Comparison of ENCODE assay signal across 9 cellular contexts in the genomic region with DNA sequence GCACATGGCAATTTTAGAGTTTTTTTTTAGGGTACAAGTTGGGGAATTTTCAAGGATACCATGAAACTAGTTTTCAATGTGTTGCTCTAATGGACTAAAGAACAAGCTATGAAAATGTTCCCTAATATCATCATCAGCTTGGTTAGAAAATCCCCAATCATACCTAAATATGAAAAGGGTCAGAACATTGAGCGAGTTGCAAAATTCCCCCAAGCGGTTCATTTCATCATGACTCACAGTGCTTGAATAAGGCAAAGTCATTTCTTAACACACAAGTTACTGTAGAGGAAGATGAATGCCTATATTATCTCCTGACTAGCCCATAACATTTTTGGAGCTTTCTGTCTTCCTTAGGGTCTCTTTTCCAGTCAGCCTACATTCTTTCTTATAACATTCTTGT.
DNase-seq lines count a peak whose midpoint lies in the region; ATAC-seq, FAIRE-seq and TF ChIP-seq lines count a peak whose summit lies in the region.
"Had no signal": no experiment of that assay in that cellular context is flagged by ENCODE, and none has a peak within 500 bp of the region (broad histone marks: within the 10 kb centered on the region; RNA-seq: fewer than 3 reads in every experiment).

No MANE protein-coding gene starts in this region.

- DNase-seq in COLO829 (ENCODE audit: low spot score) = peak; percentile 52
- DNase-seq in spleen = no peak
- DNase-seq in urothelium cell line (ENCODE audit: low spot score) = no peak
- DNase-seq in NCI-H1092 treated with DMSO at 0.1 percent for 48 hours (lab: John Stamatoyannopoulos, UW) = no peak
- DNase-seq in head of caudate nucleus = no peak

- intact Hi-C loops in spleen (cut with DNase I; ENCODE audit: low total_unique reads) (loop anchor here (10.0 kb wide), 1 partner anchor 64 kb away; a partner anchor contains a TSS), head of caudate nucleus (cut with DNase I) (no loop called here)

- no peaks in the 10 kb centered on the region for H3K9me3 ChIP-seq in spleen

- peak overlapping the region in 7 of 8 donors; percentile 64 to 76 (median 68) for H3K27ac ChIP-seq in spleen

- peak overlapping the region; percentile 17 for H3K4me3 Mint-ChIP-seq in activated naive CD4-positive, alpha-beta T cell treated with anti-CD3 and anti-CD28 coated beads, Interleukin-2, amount 50 U/mL, for 24 hours

- peak; percentile 82 for ATAC-seq in GM21360 (IDR thresholded peaks at IDR 0.05; ENCODE audit: unreplicated experiment)
- ATAC-seq in HG03558 (IDR thresholded peaks at IDR 0.05; ENCODE audit: extremely low read depth, unreplicated experiment) = peak; percentile 56

- TF ChIP-seq CTCF in spleen (IDR thresholded peaks at IDR 0.05 in 8 of 11, conservative IDR thresholded peaks at IDR 0.05 in 3 of 11) = peak in 2 of 11 experiments; percentile 10 to 15

- peaks cover 29 to 72% (median 59%) of the 10 kb centered on the region in 6 donors for H3K4me1 ChIP-seq in spleen

- no peaks in the 10 kb centered on the region for H3K27me3 Mint-ChIP-seq in activated naive CD4-positive, alpha-beta T cell treated with anti-CD3 and anti-CD28 coated beads, Interleukin-2, amount 50 U/mL, for 24 hours

- H3K36me3 Mint-ChIP-seq in activated naive CD4-positive, alpha-beta T cell treated with anti-CD3 and anti-CD28 coated beads, Interleukin-2, amount 50 U/mL, for 24 hours = peaks cover 19% of the 10 kb centered on the region

- peaks cover 0 to 3% (median 0%) of the 10 kb centered on the region in 6 donors for H3K36me3 ChIP-seq in spleen

- H3K9me3 Mint-ChIP-seq in activated naive CD4-positive, alpha-beta T cell treated with anti-CD3 and anti-CD28 coated beads, Interleukin-2, amount 50 U/mL, for 24 hours = no peaks in the 10 kb centered on the region

- H3K27me3 ChIP-seq in spleen (replicated peaks in 1 of 7) = no peaks in the 10 kb centered on the region

- WGBS in spleen, 5 donors = 25 to 45% (median 32%) methylated on average over 2 of the region's 2 CpGs

- no peak for FAIRE-seq in urothelium cell line (lab: Jason Lieb, UNC)
- FAIRE-seq: H1 had no signal

- no peak overlapping the region for H3K4me3 ChIP-seq in spleen

- no peak for TF ChIP-seq POLR2A in spleen (IDR thresholded peaks at IDR 0.05)

- H3K27ac Mint-ChIP-seq in activated naive CD4-positive, alpha-beta T cell treated with anti-CD3 and anti-CD28 coated beads, Interleukin-2, amount 50 U/mL, for 24 hours = peak overlapping the region; percentile 79

- H3K4me1 Mint-ChIP-seq in activated naive CD4-positive, alpha-beta T cell treated with anti-CD3 and anti-CD28 coated beads, Interleukin-2, amount 50 U/mL, for 24 hours = peaks cover 76% of the 10 kb centered on the region
